27 cellular contexts compared by ENCODE assay signal in the genomic region with DNA sequence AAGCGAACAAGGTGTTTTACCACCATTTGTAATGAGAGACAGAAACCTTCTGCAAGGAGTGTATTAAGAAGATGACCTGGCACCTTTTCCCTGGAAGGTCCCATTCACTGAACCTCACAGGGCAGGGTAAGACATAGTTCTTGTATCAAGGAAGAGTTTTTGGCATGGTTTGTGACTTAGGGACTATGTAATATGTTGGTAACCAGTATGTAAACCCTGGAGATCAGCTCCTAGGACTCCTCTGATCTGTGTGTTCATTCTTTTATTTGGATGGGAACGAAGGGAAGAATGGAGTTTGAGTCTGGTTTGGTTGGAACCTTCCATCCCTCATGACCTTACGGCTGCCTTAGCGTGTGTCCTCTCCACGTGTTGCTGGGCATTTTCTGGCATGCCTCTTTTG.
"Had no signal": no experiment of that assay in that cellular context is flagged by ENCODE, and none has a peak within 500 bp of the region (broad histone marks: within the 10 kb centered on the region; RNA-seq: fewer than 3 reads in every experiment).

No MANE protein-coding gene starts in this region.

- H3K27ac ChIP-seq: stomach, suprapubic skin, testis, thoracic aorta, thyroid gland, tibial artery, tibial nerve, transverse colon, upper lobe of left lung, upper lobe of right lung, uterus, vagina had no signal

- FAIRE-seq: urothelium cell line had no signal

- DNase-seq: stimulated activated CD4-positive, alpha-beta T cell treated with anti-CD3 and anti-CD28 coated beads, Interleukin-2, amount 100 ng/mL, for 48 hours; stimulated activated CD4-positive, alpha-beta T cell treated with anti-CD3 and anti-CD28 coated beads, Interleukin-4, amount 100 ng/mL, for 1 hour; stimulated activated CD4-positive, alpha-beta T cell treated with anti-CD3 and anti-CD28 coated beads, Interleukin-4, amount 100 ng/mL, for 24 hours; stimulated activated CD4-positive, alpha-beta T cell treated with anti-CD3 and anti-CD28 coated beads, Interleukin-4, amount 100 ng/mL, for 4 hours; stimulated activated CD8-positive, alpha-beta memory T cell treated with anti-CD3 and anti-CD28 coated beads, Interleukin-4, amount 100 ng/mL, for 48 hours; stimulated activated naive B cell treated with anti-CD40 and anti-IgM and Interleukin-4, amounts not matched to agents 10 μg/mL and 1 μg/mL and 100 μg/mL, for 72 hours; stimulated activated naive CD4-positive, alpha-beta T cell; stimulated activated naive CD4-positive, alpha-beta T cell treated with Interleukin-2 at 50 U/mL for 16 hours; stimulated activated naive CD8-positive, alpha-beta T cell treated with anti-CD3 and anti-CD28 coated beads, Interleukin-15, amount 100 ng/mL, for 72 hours; stimulated activated naive CD8-positive, alpha-beta T cell treated with anti-CD3 and anti-CD28 coated beads, Interleukin-15, Interleukin-2, amounts not matched to agents 100 U/mL and 50 U/mL, for 24 hours; stomach; substantia nigra; testis; thyroid gland; tibial artery; transverse colon; trophoblast cell; upper lobe of left lung; upper lobe of right lung; uterus had no signal

- H3K9me3 ChIP-seq: stomach, suprapubic skin, testis, thoracic aorta, thyroid gland, tibial artery, tibial nerve, transverse colon, upper lobe of left lung, upper lobe of right lung, uterus, vagina had no signal

- ATAC-seq: stimulated activated effector memory CD8-positive, alpha-beta T cell treated with anti-CD3 and anti-CD28 coated beads, Interleukin-12 subunit alpha, Interleukin-12 subunit beta, amount 100 ng/mL, for 72 hours; stimulated activated memory B cell treated with anti-CD40 and anti-IgM and Interleukin-4, amounts not matched to agents 10 μg/mL and 1 μg/mL and 100 μg/mL, for 72 hours; stimulated activated naive B cell treated with anti-CD40 and anti-IgM and Interleukin-4, amounts not matched to agents 10 μg/mL and 1 μg/mL and 100 μg/mL, for 72 hours; stimulated activated naive CD8-positive, alpha-beta T cell treated with anti-CD3 and anti-CD28 coated beads, Interleukin-15, amount 100 ng/mL, for 72 hours; stimulated activated naive CD8-positive, alpha-beta T cell treated with anti-CD3 and anti-CD28 coated beads, Interleukin-15, Interleukin-2, amounts not matched to agents 100 U/mL and 50 U/mL, for 24 hours; upper lobe of right lung had no signal

- H3K36me3 ChIP-seq: stomach, suprapubic skin, thoracic aorta, thyroid gland, tibial artery, tibial nerve, transverse colon, upper lobe of left lung, upper lobe of right lung, uterus, vagina had no signal

- H3K27me3 ChIP-seq: stomach, suprapubic skin, testis, thyroid gland, tibial artery, tibial nerve, transverse colon, upper lobe of left lung, upper lobe of right lung, uterus, vagina had no signal

- H3K4me3 ChIP-seq: stomach, suprapubic skin, testis, thoracic aorta, thyroid gland, tibial artery, tibial nerve, transverse colon, upper lobe of left lung, upper lobe of right lung, uterus, vagina had no signal
